Comparison of ENCODE assay signal across 1 cellular context in genomic region chr5:173851595-173852248, GRCh38.
A peak's percentile ranks its signal among the peaks of the same experiment; 100 is the strongest.
TF ChIP-seq lines count a peak whose summit lies in the region.

No MANE protein-coding gene starts in this region.

TF ChIP-seq in K562, 482 proteins besides CTCF, POLR2A, EP300 and RAD21:
- TF ChIP-seq MTA3 (IDR thresholded peaks at IDR 0.05; ENCODE audit: borderline replicate concordance) (0 out of 2 replicates have a peak, but pooled peaks have one; percentile 11), TARDBP (IDR thresholded peaks at IDR 0.05) (no peak), KAT7 (CRISPR knock-in tag; IDR thresholded peaks at IDR 0.05; ENCODE audit: borderline replicate concordance) (no peak), CXXC5 (CRISPR knock-in tag; IDR thresholded peaks at IDR 0.05) (peak; percentile 25), NFRKB (IDR thresholded peaks at IDR 0.05; ENCODE audit: low read depth) (peak; percentile 31; the same call in 1 of the 2 replicates), ZNF121 (CRISPR knock-in tag; conservative IDR thresholded peaks at IDR 0.05) (no peak), NKRF (IDR thresholded peaks at IDR 0.05; ENCODE audit: borderline replicate concordance) (no peak), ZNF780A (CRISPR knock-in tag; IDR thresholded peaks at IDR 0.05) (no peak), TSC22D4 (tag; IDR thresholded peaks at IDR 0.05) (no peak), XRCC4 (IDR thresholded peaks at IDR 0.05; ENCODE audit: extremely low read depth, insufficient read depth, insufficient read length) (no peak), ZNF717 (CRISPR knock-in tag; IDR thresholded peaks at IDR 0.05) (no peak), RFX5 (IDR thresholded peaks at IDR 0.05; ENCODE audit: low read depth, low read length) (no peak), ZNF584 (CRISPR knock-in tag; IDR thresholded peaks at IDR 0.05; ENCODE audit: low read depth) (0 out of 2 replicates have a peak, but pooled peaks have one; percentile 12), ZNF766 (CRISPR knock-in tag; conservative IDR thresholded peaks at IDR 0.05) (0 out of 2 replicates have a peak, but pooled peaks have one; percentile 13), CEBPG (CRISPR knock-in tag; IDR thresholded peaks at IDR 0.05) (no peak), CEBPG (tag; conservative IDR thresholded peaks at IDR 0.05 in 1 of 2, IDR thresholded peaks at IDR 0.05 in 1 of 2) (no peak), WHSC1 (IDR thresholded peaks at IDR 0.05; ENCODE audit: low read length) (peak; percentile 40), ZNF592 (IDR thresholded peaks at IDR 0.05) (peak; percentile 58; the same call in 1 of the 2 replicates), ATF3 (IDR thresholded peaks at IDR 0.05) (peak; percentile 83), ATF3 (CRISPR knock-in tag; conservative IDR thresholded peaks at IDR 0.05) (no peak), KLF6 (CRISPR knock-in tag; IDR thresholded peaks at IDR 0.05; ENCODE audit: borderline replicate concordance) (peak; percentile 26; the same call in 1 of the 2 replicates), TAF7 (tag; IDR thresholded peaks at IDR 0.05) (0 out of 2 replicates have a peak, but pooled peaks have one; percentile 16), IRF2 (CRISPR knock-in tag; IDR thresholded peaks at IDR 0.05) (no peak), ZC3H4 (CRISPR knock-in tag; IDR thresholded peaks at IDR 0.05; ENCODE audit: borderline replicate concordance) (no peak), TAF9B (IDR thresholded peaks at IDR 0.05; ENCODE audit: partially characterized antibody) (no peak), MEIS2 (IDR thresholded peaks at IDR 0.05; ENCODE audit: partially characterized antibody) (peak; percentile 11), CREBBP (IDR thresholded peaks at IDR 0.05; ENCODE audit: low read depth, low read length) (no peak), CREB1 (IDR thresholded peaks at IDR 0.05) (peak; percentile 52; the same call in 1 of the 2 replicates), CREB1 (CRISPR knock-in tag; IDR thresholded peaks at IDR 0.05) (no peak), JUN (IDR thresholded peaks at IDR 0.05; ENCODE audit: borderline replicate concordance, low read depth, low read length) (peak; percentile 28; the same call in 1 of the 2 replicates), JUN (CRISPR knock-in tag; IDR thresholded peaks at IDR 0.05; ENCODE audit: borderline replicate concordance) (no peak), SMAD4 (CRISPR knock-in tag; conservative IDR thresholded peaks at IDR 0.05) (peak; percentile 39; the same call in 1 of the 2 replicates), FOXP4 (CRISPR knock-in tag; IDR thresholded peaks at IDR 0.05; ENCODE audit: borderline replicate concordance) (no peak), CREM (IDR thresholded peaks at IDR 0.05; ENCODE audit: low read depth) (peak; percentile 56; the same call in 1 of the 2 replicates), FOXJ2 (tag; IDR thresholded peaks at IDR 0.05) (no peak), ATF7 (IDR thresholded peaks at IDR 0.05) (peak; percentile 69), PBX2 (CRISPR knock-in tag; IDR thresholded peaks at IDR 0.05; ENCODE audit: low read depth) (no peak), PBX2 (tag; conservative IDR thresholded peaks at IDR 0.05; ENCODE audit: low read depth) (no peak)
